Comparison of ENCODE assay signal across 8 cellular contexts in the genomic region with DNA sequence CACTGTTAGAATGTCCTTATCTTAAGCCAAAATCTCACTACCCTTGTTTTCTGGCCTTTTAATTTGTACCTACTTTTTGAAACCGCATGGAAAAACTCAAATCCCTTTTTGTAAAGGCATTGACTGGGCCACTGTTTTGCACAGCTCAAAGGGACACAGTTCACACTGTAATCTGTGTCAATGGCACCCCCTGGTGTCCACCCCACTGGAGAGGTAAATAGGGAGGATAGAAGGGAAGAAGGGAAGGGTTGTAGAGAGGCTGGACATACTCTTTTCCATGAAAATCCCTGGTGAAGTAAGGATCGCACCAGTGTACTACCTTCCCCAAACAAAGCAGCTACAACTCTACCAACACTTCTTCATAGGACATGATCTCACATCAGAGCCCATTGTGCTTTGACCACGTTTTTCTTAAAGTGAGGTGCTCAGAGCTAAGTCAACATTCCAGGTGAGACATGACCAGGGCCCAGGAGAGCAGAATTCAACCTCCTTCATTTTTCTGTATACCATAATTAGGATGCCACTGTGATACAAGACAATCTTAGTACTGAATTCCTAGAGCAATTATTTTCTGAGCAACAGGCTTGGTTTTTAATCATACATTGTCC.
DNase-seq lines count a peak whose midpoint lies in the region; ATAC-seq, FAIRE-seq and TF ChIP-seq lines count a peak whose summit lies in the region.

No MANE protein-coding gene starts in this region.

- intact Hi-C loops in CD14-positive monocyte (cut with micrococcal nuclease): loop anchor here (1.0 to 10.0 kb wide), 5 partner anchors 45 to 436 kb away; partner anchors contain the start of gene CDC42EP3 (in 1 of the 2)
- intact Hi-C loops in pancreas (cut with DNase I): loop anchor here in 2 of 3 donors (5.0 to 10.0 kb wide), 2 partner anchors 418 to 420 kb away; no protein-coding TSS in a partner anchor
- intact Hi-C loops in tibial artery (cut with DNase I; ENCODE audit: low total_unique reads): loop anchor here (2.0 kb wide), 1 partner anchor 418 kb away; no protein-coding TSS in a partner anchor

- peak overlapping the region in 1 of 2 donors; percentile 75 for H3K4me3 Mint-ChIP-seq in CD14-positive monocyte

- H3K9me3 Mint-ChIP-seq in CD14-positive monocyte: peaks cover 0 to 2% (median 0%) of the 10 kb centered on the region in 7 donors

- H3K9me3 ChIP-seq in gastroesophageal sphincter: no peaks in the 10 kb centered on the region
- H3K9me3 ChIP-seq in pancreas: no peaks in the 10 kb centered on the region
- no peaks in the 10 kb centered on the region for H3K9me3 ChIP-seq in tibial artery

- peak overlapping the region in 3 of 4 donors; percentile 1 to 47 (median 30) for H3K27ac ChIP-seq in gastroesophageal sphincter
- no peak overlapping the region for H3K27ac ChIP-seq in pancreas
- H3K27ac ChIP-seq in tibial artery: peak overlapping the region in 1 of 2 donors; percentile 50

- H3K27me3 ChIP-seq in gastroesophageal sphincter: no peaks in the 10 kb centered on the region
- H3K27me3 ChIP-seq in pancreas: no peaks in the 10 kb centered on the region
- H3K27me3 ChIP-seq in tibial artery: no peaks in the 10 kb centered on the region

- no peak overlapping the region for H3K4me3 ChIP-seq in gastroesophageal sphincter
- no peak overlapping the region for H3K4me3 ChIP-seq in pancreas
- H3K4me3 ChIP-seq in tibial artery: no peak overlapping the region

- DNase-seq in CD14-positive monocyte (ENCODE audit: low spot score) (peak; percentile 83), MV-4-11 (lab: John Stamatoyannopoulos, UW) (peak; percentile 85), SIG-M5 treated with dmso at 0.1 percent for 504 hours (lab: John Stamatoyannopoulos, UW; ENCODE audit: unreplicated experiment) (peak; percentile 86), pancreas (peak; percentile 69 to 88 (median 81)), tibial artery (peak; percentile 92 to 96)
- DNase-seq in activated T-helper 9 cell treated with anti-CD3 and anti-CD28 coated beads, Interleukin-2, amount 50 U/mL, for 16 hours (ENCODE audit: low read depth): peak; percentile 71

- 47 to 52% methylated on average over 2 to 3 of the region's 3 CpGs for WGBS in gastroesophageal sphincter (ENCODE audit: low coverage in 1 of 2), 2 donors
- WGBS in pancreas, 2 donors: 17 to 19% methylated on average over 3 of the region's 3 CpGs

- peaks cover 0 to 3% (median 0%) of the 10 kb centered on the region in 3 donors for H3K27me3 Mint-ChIP-seq in CD14-positive monocyte (ENCODE audit: low read depth in 3 of 3)

- TF ChIP-seq CTCF in CD14-positive monocyte (IDR thresholded peaks at IDR 0.05) (peak; percentile 88), gastroesophageal sphincter (IDR thresholded peaks at IDR 0.05) (peak; percentile 70 to 94 (median 92)), pancreas (IDR thresholded peaks at IDR 0.05) (peak; percentile 40 to 66 (median 63)), tibial artery (IDR thresholded peaks at IDR 0.05) (peak; percentile 76 to 95)

- H3K36me3 Mint-ChIP-seq in CD14-positive monocyte: peaks cover 1 to 2% of the 10 kb centered on the region in 2 donors

- no peaks in the 10 kb centered on the region for H3K36me3 ChIP-seq in gastroesophageal sphincter
- H3K36me3 ChIP-seq in pancreas: no peaks in the 10 kb centered on the region
- no peaks in the 10 kb centered on the region for H3K36me3 ChIP-seq in tibial artery

- peak overlapping the region in 6 of 7 donors; percentile 18 to 90 (median 76) for H3K27ac Mint-ChIP-seq in CD14-positive monocyte

- FAIRE-seq in pancreas (lab: Jason Lieb, UNC): no peak

- TF ChIP-seq EP300 in gastroesophageal sphincter (IDR thresholded peaks at IDR 0.05): no peak

- H3K4me1 Mint-ChIP-seq in CD14-positive monocyte: peaks cover 56% of the 10 kb centered on the region

- ATAC-seq in GM21381 (IDR thresholded peaks at IDR 0.05; ENCODE audit: unreplicated experiment): peak; percentile 56
- ATAC-seq in gastroesophageal sphincter: peak; percentile 77
- ATAC-seq in pancreas: peak; percentile 82 to 99 (median 96)

- TF ChIP-seq POLR2A in gastroesophageal sphincter (IDR thresholded peaks at IDR 0.05): no peak

- peaks cover 0 to 40% (median 3%) of the 10 kb centered on the region in 3 donors for H3K4me1 ChIP-seq in gastroesophageal sphincter
- H3K4me1 ChIP-seq in pancreas: no peaks in the 10 kb centered on the region
- peaks cover 0 to 39% (median 21%) of the 10 kb centered on the region in 4 donors for H3K4me1 ChIP-seq in tibial artery

Comparison
In these comparisons a context has a peak if more than half of its experiments do, and no peak if none do; other contexts are left out.
1. H3K27ac ChIP-seq: peak in gastroesophageal sphincter (3 of 4); none in pancreas (0 of 4).
2. Peak in every context shown above with its lines, with median percentiles within 50 percentile points of each other: DNase-seq, CTCF ChIP-seq and ATAC-seq.